1 cellular context compared by ENCODE assay signal in genomic region chr18:10142496-10143160, GRCh38.
TF ChIP-seq lines count a peak whose summit lies in the region.

No MANE protein-coding gene starts in this region.

TF ChIP-seq in WTC11, 78 proteins besides CTCF, POLR2A, EP300 and RAD21 (continued from another document):
- TF ChIP-seq AR (CRISPR knock-in tag; IDR thresholded peaks at IDR 0.05) (no peak), ATF6 (CRISPR knock-in tag; IDR thresholded peaks at IDR 0.05) (no peak), ZNF425 (CRISPR knock-in tag; conservative IDR thresholded peaks at IDR 0.05) (no peak), HMGXB4 (CRISPR knock-in tag; IDR thresholded peaks at IDR 0.05) (no peak)
